In genomic region chr9:68780735-68781134, GRCh38 we compare ENCODE assay signal across 8 cellular contexts.
DNase-seq lines count a peak whose midpoint lies in the region; ATAC-seq and TF ChIP-seq lines count a peak whose summit lies in the region.

No MANE protein-coding gene starts in this region.

- H3K9ac ChIP-seq in HUES6 (ENCODE audit: low read length) (peak overlapping the region; percentile 94), mammary epithelial cell (ENCODE audit: insufficient read depth, low read length) (peak overlapping the region; percentile 72), mucosa of stomach (ENCODE audit: low read length) (peak overlapping the region; percentile 93)

- H3K27ac ChIP-seq in HUES6 (ENCODE audit: low read depth, low read length) = no peak overlapping the region
- H3K27ac ChIP-seq in mammary epithelial cell (ENCODE audit: insufficient read depth, low read depth, low read length) = peak overlapping the region; percentile 74

- POLR2A ChIA-PET in BJ (lab: Charles Lee) = no interaction called here

- no peaks in the 10 kb centered on the region for H3K36me3 ChIP-seq in BJ (ENCODE audit: control insufficient read depth, insufficient read depth, low read length)
- no peaks in the 10 kb centered on the region for H3K36me3 ChIP-seq in HUES6 (ENCODE audit: control insufficient read depth, insufficient read depth, low read length)
- no peaks in the 10 kb centered on the region for H3K36me3 ChIP-seq in mammary epithelial cell (ENCODE audit: insufficient read depth, low read length)
- H3K36me3 ChIP-seq in mucosa of stomach (ENCODE audit: control insufficient read depth, insufficient read depth, low read length) = no peaks in the 10 kb centered on the region

- dilution Hi-C loops in mammary epithelial cell (cut with HindIII; ENCODE audit: low sequenced_read_pairs) = no loop called here

- DNase-seq in BJ (ENCODE audit: low read depth) (no peak), mammary epithelial cell (peak; percentile 12), GM19240 (ENCODE audit: insufficient read length, low spot score) (no peak), A172 (ENCODE audit: low spot score) (no peak), NCI-H2196 treated with DMSO at 0.1 percent for 48 hours (lab: John Stamatoyannopoulos, UW; ENCODE audit: unreplicated experiment) (no peak)

- TF ChIP-seq CTCF in BJ (IDR thresholded peaks at IDR 0.05; ENCODE audit: insufficient read depth, low read depth, low read length) = no peak
- no peak for TF ChIP-seq CTCF in mammary epithelial cell (conservative IDR thresholded peaks at IDR 0.05 in 1 of 2, IDR thresholded peaks at IDR 0.05 in 1 of 2; ENCODE audit: extremely low read depth in 1 of 2, insufficient read depth in 1 of 2, low read depth in 1 of 2, low read length in 2 of 2)

- no peak for ATAC-seq in GM21360 (IDR thresholded peaks at IDR 0.05; ENCODE audit: unreplicated experiment)

- TSS peak; percentile 42 for BruUV-seq in mammary epithelial cell (replicated peaks; lab: Mats Ljungman, UMichigan)

- no peaks in the 10 kb centered on the region for H3K27me3 ChIP-seq in BJ (ENCODE audit: control insufficient read depth, insufficient read depth, low read length)
- no peaks in the 10 kb centered on the region for H3K27me3 ChIP-seq in HUES6 (ENCODE audit: control insufficient read depth, insufficient read depth, low read length)
- no peaks in the 10 kb centered on the region for H3K27me3 ChIP-seq in mammary epithelial cell (ENCODE audit: insufficient read depth, low read length)
- H3K27me3 ChIP-seq in mucosa of stomach (ENCODE audit: control insufficient read depth, insufficient read depth, low read length) = no peaks in the 10 kb centered on the region

- H3K79me2 ChIP-seq in mammary epithelial cell (ENCODE audit: insufficient read depth, low read length) = peaks cover 35% of the 10 kb centered on the region

- CTCF ChIA-PET in BJ (lab: Yijun Ruan, JAX) (no interaction called here), mammary epithelial cell (lab: Charles Lee; ENCODE audit: low non-redundant PET) (no interaction called here)

- H3K4me3 ChIP-seq in BJ (ENCODE audit: low read depth, low read length) (peak overlapping the region; percentile 63), HUES6 (ENCODE audit: low read depth, low read length) (peak overlapping the region; percentile 86), mammary epithelial cell (replicated peaks in 1 of 3; ENCODE audit: insufficient read depth in 1 of 3, low read depth in 2 of 3, low read length in 3 of 3) (peak overlapping the region; percentile 57 to 80 (median 76)), mucosa of stomach (ENCODE audit: low read length) (peak overlapping the region; percentile 78)

- peak overlapping the region; percentile 81 for H3K4me2 ChIP-seq in mammary epithelial cell (ENCODE audit: insufficient read depth, low read depth, low read length)

- H3K9me3 ChIP-seq in HUES6 (ENCODE audit: control insufficient read depth, insufficient read depth, low read depth, low read length) = no peaks in the 10 kb centered on the region
- H3K9me3 ChIP-seq in mammary epithelial cell (replicated peaks; ENCODE audit: insufficient read depth, low read length) = no peaks in the 10 kb centered on the region
- no peaks in the 10 kb centered on the region for H3K9me3 ChIP-seq in mucosa of stomach (ENCODE audit: control insufficient read depth, low read length)

- in situ Hi-C loops in mammary epithelial cell (cut with MboI; ENCODE audit: low sequenced_read_pairs in 2 of 2) = no loop called here

- no peaks in the 10 kb centered on the region for H4K20me1 ChIP-seq in mammary epithelial cell (ENCODE audit: insufficient read depth, low read length)

- H3K4me1 ChIP-seq in HUES6 (ENCODE audit: control insufficient read depth, insufficient read depth, low read length) (peaks cover 19% of the 10 kb centered on the region; the same call in 1 of the 2 replicates), mammary epithelial cell (ENCODE audit: insufficient read depth, low read length) (peaks cover 16% of the 10 kb centered on the region), mucosa of stomach (ENCODE audit: control insufficient read depth, insufficient read depth, low read length) (peaks cover 29% of the 10 kb centered on the region)

- H2AFZ ChIP-seq in mammary epithelial cell (ENCODE audit: low read depth, low read length) = peak overlapping the region; percentile 99

- WGBS in mammary epithelial cell (ENCODE audit: low coverage, missing lambda C conversion rate) = 3% methylated on average over 7 of the region's 7 CpGs

- intact Hi-C loops in mammary epithelial cell (cut with micrococcal nuclease) = no loop called here
